ENCODE assay signal across 8 cellular contexts in the genomic region with DNA sequence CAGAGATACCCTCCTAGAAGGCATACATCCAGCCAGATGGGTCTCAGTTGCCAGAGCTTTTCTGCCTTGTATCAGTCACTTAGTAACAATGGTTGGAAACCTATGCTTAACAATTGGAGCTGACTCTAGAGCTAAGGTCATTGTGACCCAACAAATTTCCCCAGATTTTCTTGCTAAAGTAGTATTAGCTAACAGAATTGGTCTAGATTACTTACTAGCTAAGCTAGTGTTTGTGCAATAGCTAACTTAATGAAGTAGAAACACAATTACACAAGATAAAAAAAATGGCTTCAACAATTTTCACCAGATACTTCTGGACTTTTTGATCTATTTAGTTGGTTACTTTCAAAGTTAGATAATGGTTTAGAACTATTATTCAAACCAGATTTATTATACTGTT.
"Had no signal": no experiment of that assay in that cellular context is flagged by ENCODE, and none has a peak within 500 bp of the region (broad histone marks: within the 10 kb centered on the region; RNA-seq: fewer than 3 reads in every experiment).

No MANE protein-coding gene starts in this region.

- H3K4me3 ChIP-seq: GM12878 had no signal

- ATAC-seq: GM12878 had no signal

- DNase-seq: GDM1, GF-D8 had no signal

- FAIRE-seq: G401.6, GM12878, GM12891, GM12892, GM18507, GM19239 had no signal
